14 cellular contexts compared by ENCODE assay signal in genomic region chr12:27940245-27940644, GRCh38. TPM values are rescaled to one million over a fixed set of nuclear protein-coding genes. Genes with fewer than 3 reads are reported as not detected.
DNase-seq lines count a peak whose midpoint lies in the region; ATAC-seq and TF ChIP-seq lines count a peak whose summit lies in the region.
"Had no signal": no experiment of that assay in that cellular context is flagged by ENCODE, and none has a peak within 500 bp of the region (broad histone marks: within the 10 kb centered on the region; RNA-seq: fewer than 3 reads in every experiment).

No MANE protein-coding gene starts in this region.

- no peak overlapping the region for H4K8ac ChIP-seq in mesendoderm (ENCODE audit: low read depth, low read length)

- no peak overlapping the region for H3K27ac ChIP-seq in PC-3 (ENCODE audit: low read length)
- H3K27ac ChIP-seq in mesendoderm (ENCODE audit: low read depth, low read length), result no peak overlapping the region
- H3K27ac ChIP-seq: BLaER1, HL-60 had no signal

- no peak overlapping the region for H3K56ac ChIP-seq in mesendoderm (ENCODE audit: low read length)

- no peak overlapping the region for H2BK5ac ChIP-seq in mesendoderm (ENCODE audit: low read length)

- no peak overlapping the region for H3K18ac ChIP-seq in mesendoderm (ENCODE audit: low read length)

- CTCF ChIA-PET in PC-3 (lab: Charles Lee), result no interaction called here

- peak overlapping the region; percentile 51 for H2BK120ac ChIP-seq in mesendoderm (ENCODE audit: low read depth, low read length)

- WGBS in mesendoderm (ENCODE audit: extremely low coverage, insufficient coverage, low lambda C conversion rate), result no CpG with 5 or more reads among the region's 4 CpGs

- H3K4me2 ChIP-seq in PC-3 (ENCODE audit: low read length) (no peak overlapping the region), mesendoderm (ENCODE audit: low read length) (no peak overlapping the region)
- H3K4me2 ChIP-seq: BLaER1 had no signal

- H3K9ac ChIP-seq in PC-3 (ENCODE audit: low read length), result no peak overlapping the region
- no peak overlapping the region for H3K9ac ChIP-seq in mesendoderm (ENCODE audit: low read length)
- H3K9ac ChIP-seq: BLaER1 had no signal

- H3K79me1 ChIP-seq in mesendoderm (ENCODE audit: low read length), result no peaks in the 10 kb centered on the region

- ATAC-seq in GM18517 (IDR thresholded peaks at IDR 0.05; ENCODE audit: unreplicated experiment) (peak; percentile 17), HG02759 (IDR thresholded peaks at IDR 0.05; ENCODE audit: unreplicated experiment) (peak; percentile 11), PC-3 (no peak), HG02623 (IDR thresholded peaks at IDR 0.05; ENCODE audit: unreplicated experiment) (no peak)

- no peaks in the 10 kb centered on the region for H4K20me1 ChIP-seq in PC-3 (ENCODE audit: low read length)
- H4K20me1 ChIP-seq: BLaER1 had no signal

- H2AK5ac ChIP-seq in mesendoderm (ENCODE audit: low read length), result no peak overlapping the region

- H3K23ac ChIP-seq in mesendoderm (ENCODE audit: low read length), result no peak overlapping the region

- H2BK15ac ChIP-seq in mesendoderm (replicated peaks; ENCODE audit: low read depth), result no peak overlapping the region

- no peaks in the 10 kb centered on the region for H3K9me2 ChIP-seq in PC-3 (replicated peaks; ENCODE audit: low read length)

- DNase-seq in PC-3 (no peak), mesendoderm (no peak), COLO829 (ENCODE audit: low spot score) (no peak), cortex of kidney (lab: John Stamatoyannopoulos, UW) (no peak)
- DNase-seq: 8988T had no signal

- no peaks in the 10 kb centered on the region for H3F3A ChIP-seq in PC-3 (ENCODE audit: low read length, unreplicated experiment)

- H3K4me1 ChIP-seq in PC-3 (ENCODE audit: insufficient read depth, low read length) (no peaks in the 10 kb centered on the region), mesendoderm (ENCODE audit: control insufficient read depth, low read depth, low read length) (no peaks in the 10 kb centered on the region)
- H3K4me1 ChIP-seq: BLaER1 had no signal

- H2AFZ ChIP-seq in PC-3 (ENCODE audit: low read length), result peak overlapping the region; percentile 40

- TF ChIP-seq CTCF in PC-3 (conservative IDR thresholded peaks at IDR 0.05; ENCODE audit: low read depth, low read length), result no peak

- no peak overlapping the region for H3K4me3 ChIP-seq in PC-3 (ENCODE audit: low read length)
- no peak overlapping the region for H3K4me3 ChIP-seq in mesendoderm (ENCODE audit: low read length)
- H3K4me3 ChIP-seq: BLaER1, GM12878 had no signal

- BruUV-seq in PC-3 (replicated peaks; lab: Mats Ljungman, UMichigan), result no TSS peak

- H4K5ac ChIP-seq in mesendoderm (ENCODE audit: low read length), result no peak overlapping the region

- POLR2A ChIA-PET in PC-3 (lab: Charles Lee; ENCODE audit: unreplicated experiment), result interaction anchor here (0.6 kb wide), 1 partner anchor 55 kb away, joined by 4 read pairs; no protein-coding TSS in a partner anchor

- H3K79me2 ChIP-seq in PC-3 (ENCODE audit: low read length) (no peaks in the 10 kb centered on the region), mesendoderm (ENCODE audit: control insufficient read depth, insufficient read depth, low read length) (no peaks in the 10 kb centered on the region)

- H3K36me3 ChIP-seq in PC-3 (ENCODE audit: low read depth, low read length), result no peaks in the 10 kb centered on the region
- H3K36me3 ChIP-seq in mesendoderm (ENCODE audit: control insufficient read depth, insufficient read depth, low read length), result no peaks in the 10 kb centered on the region
- H3K36me3 ChIP-seq: BLaER1 had no signal

- no peaks in the 10 kb centered on the region for H3K9me3 ChIP-seq in PC-3 (ENCODE audit: low read length)
- H3K9me3 ChIP-seq: BLaER1 had no signal

- no peaks in the 10 kb centered on the region for H3K27me3 ChIP-seq in PC-3 (ENCODE audit: low read length)
- no peaks in the 10 kb centered on the region for H3K27me3 ChIP-seq in mesendoderm (ENCODE audit: insufficient read depth, low read length, poor library complexity)
- H3K27me3 ChIP-seq: BLaER1 had no signal

- H3K4ac ChIP-seq in mesendoderm (ENCODE audit: low read depth, low read length), result peak overlapping the region; percentile 3

- intact Hi-C loops in PC-3 (cut with micrococcal nuclease), result loop anchor here (1.0 to 5.0 kb wide), 4 partner anchors 99 to 232 kb away; no protein-coding TSS in a partner anchor

RNA-seq across cellular contexts. Expression of gene PTHLH, which starts 32.3 kb away (rescaled TPM):
- 383 and 414 TPM in 2 replicates for total RNA-seq in PC-3 (2014; rRNA removed)
- polyA plus RNA-seq in mesendoderm (2013, experiment 1 of 2), result 3.6 TPM
- 3.9 TPM for polyA plus RNA-seq in mesendoderm (2013, experiment 2 of 2)
- total RNA-seq: CD4-positive, alpha-beta memory T cell; GM12878; H1 had no signal
- polyA plus RNA-seq: CD14-positive monocyte; CD4-positive, alpha-beta memory T cell had no signal

Comparison
In these comparisons a context has a peak if more than half of its experiments do, and no peak if none do; other contexts are left out.
1. ATAC-seq: peak in GM18517 (single experiment) and HG02759 (single experiment); none in PC-3 (single experiment) and HG02623 (single experiment).